Comparison of ENCODE assay signal across 11 cellular contexts in the genomic region with DNA sequence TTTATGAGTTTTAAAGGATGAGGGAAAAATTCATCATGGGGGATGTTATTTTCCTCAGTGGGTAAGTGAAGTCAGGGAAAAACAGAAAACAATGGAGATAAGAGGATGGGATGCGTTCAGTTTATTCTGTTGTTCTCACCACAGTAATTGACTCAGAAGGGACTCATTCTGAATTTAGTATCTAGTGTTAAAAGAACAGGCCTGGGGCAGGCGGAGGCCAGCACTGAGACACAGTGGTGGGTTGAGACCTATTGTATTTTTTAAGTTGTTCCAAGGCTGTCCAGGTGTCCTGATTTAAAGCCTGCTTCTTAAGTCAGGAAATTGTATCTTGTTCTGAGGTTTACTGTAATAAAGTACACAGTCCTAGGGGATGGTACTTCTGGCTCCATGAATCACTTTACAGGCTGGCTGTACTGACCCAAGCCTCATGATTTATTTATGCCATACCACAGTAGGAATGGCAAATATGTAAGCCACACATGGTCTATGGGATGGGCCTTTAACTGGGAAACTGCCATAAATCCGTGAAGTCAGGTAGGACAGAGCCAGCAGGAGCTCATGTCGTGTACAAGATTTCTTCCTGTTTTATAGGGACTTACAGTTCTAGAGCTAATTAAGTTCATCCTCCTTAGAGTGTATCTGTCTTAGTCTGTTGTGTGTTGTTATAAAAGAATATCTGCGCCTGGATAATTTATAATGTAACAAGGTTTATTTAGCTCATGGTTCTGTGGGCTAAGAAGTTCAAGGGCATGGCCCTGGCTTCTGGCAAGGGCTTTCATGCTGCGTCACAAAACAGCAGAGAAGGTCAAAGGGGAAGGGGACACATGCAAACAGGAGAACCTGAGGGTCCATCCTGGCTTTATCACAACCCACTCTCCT.
DNase-seq lines count a peak whose midpoint lies in the region; ATAC-seq and TF ChIP-seq lines count a peak whose summit lies in the region.
"Had no signal": no experiment of that assay in that cellular context is flagged by ENCODE, and none has a peak within 500 bp of the region (broad histone marks: within the 10 kb centered on the region; RNA-seq: fewer than 3 reads in every experiment).

No MANE protein-coding gene starts in this region.

- CTCF ChIA-PET in HEK293 (lab: Yijun Ruan, JAX): interaction anchor here (0.6 to 0.7 kb wide), 2 partner anchors 48 to 193 kb away, joined by 3 read pairs; no protein-coding TSS in a partner anchor

- H3K9me3 ChIP-seq in HEK293 (ENCODE audit: control insufficient read depth, insufficient read depth, low read depth, low read length): no peaks in the 10 kb centered on the region
- H3K9me3 ChIP-seq in right cardiac atrium (ENCODE audit: control insufficient read depth, low read length): no peaks in the 10 kb centered on the region

- no peak for TF ChIP-seq POLR2A in lower leg skin (IDR thresholded peaks at IDR 0.05)

- no peaks in the 10 kb centered on the region for H3K27me3 ChIP-seq in right cardiac atrium (ENCODE audit: control insufficient read depth, insufficient read depth)

- H3K4me1 ChIP-seq in HEK293 (ENCODE audit: control insufficient read depth, insufficient read depth, low read length) (peaks cover 7% of the 10 kb centered on the region; the same call in 1 of the 2 replicates), right cardiac atrium (ENCODE audit: control insufficient read depth, insufficient read depth, low read length) (peaks cover 4% of the 10 kb centered on the region)

- H3K4me3 ChIP-seq in HEK293 (ENCODE audit: low read depth, low read length): no peak overlapping the region
- no peak overlapping the region for H3K4me3 ChIP-seq in right cardiac atrium (ENCODE audit: low read length)
- H3K4me3 ChIP-seq in skeletal muscle cell (ENCODE audit: low read depth, low read length): no peak overlapping the region
- no peak overlapping the region for H3K4me3 ChIP-seq in lower leg skin (ENCODE audit: low read depth, poor library complexity, severe bottlenecking)
- no peak overlapping the region for H3K4me3 ChIP-seq in coronary artery

- H3K36me3 ChIP-seq in HEK293 (ENCODE audit: control insufficient read depth in 2 of 2, insufficient read depth in 1 of 2, low read length in 2 of 2): no peaks in the 10 kb centered on the region

- intact Hi-C loops in right cardiac atrium (cut with DNase I) (no loop called here), lower leg skin (cut with DNase I; ENCODE audit: low total_unique reads) (no loop called here)

- no peak for DNase-seq in right cardiac atrium
- DNase-seq in skeletal muscle cell (ENCODE audit: low read depth): peak; percentile 76
- no peak for DNase-seq in lower leg skin (ENCODE audit: low spot score in 2 of 2)
- no peak for DNase-seq in NCI-H187 (lab: John Stamatoyannopoulos, UW)
- DNase-seq in coronary artery (ENCODE audit: low spot score): no peak
- DNase-seq: activated naive CD4-positive, alpha-beta T cell; posterior cingulate gyrus; stimulated activated naive B cell treated with anti-CD40 and anti-IgM and Interleukin-4, amounts not matched to agents 10 μg/mL and 1 μg/mL and 100 μg/mL, for 72 hours had no signal

- WGBS in right cardiac atrium: 70% methylated on average over 6 of the region's 6 CpGs
- 69 to 71% methylated on average over 6 of the region's 6 CpGs for WGBS in lower leg skin, 2 donors

- ATAC-seq in right cardiac atrium: peak; percentile 33 to 35
- ATAC-seq in GM21737 (IDR thresholded peaks at IDR 0.05; ENCODE audit: unreplicated experiment): no peak
- ATAC-seq: stimulated activated naive B cell treated with anti-CD40 and anti-IgM and Interleukin-4, amounts not matched to agents 10 μg/mL and 1 μg/mL and 100 μg/mL, for 72 hours had no signal

- POLR2A ChIA-PET in HEK293 (lab: Yijun Ruan, JAX): interaction anchor here (0.6 kb wide), 1 partner anchor 144 kb away, joined by 3 read pairs; no protein-coding TSS in a partner anchor

- TF ChIP-seq CTCF in HEK293 (tag by site-specific recombination; IDR thresholded peaks at IDR 0.05) (no peak), VCaP (conservative IDR thresholded peaks at IDR 0.05) (no peak), lower leg skin (IDR thresholded peaks at IDR 0.05) (no peak), coronary artery (IDR thresholded peaks at IDR 0.05) (no peak)

- no peak overlapping the region for H3K27ac ChIP-seq in HEK293 (ENCODE audit: extremely low read depth, low read depth, low read length)
- peak overlapping the region; percentile 60 for H3K27ac ChIP-seq in VCaP
- H3K27ac ChIP-seq in right cardiac atrium (ENCODE audit: low read length): no peak overlapping the region
- H3K27ac ChIP-seq in coronary artery: no peak overlapping the region

TF ChIP-seq in HEK293, 187 proteins besides CTCF, POLR2A, EP300 and RAD21:
- TF ChIP-seq GLIS2 (tag by site-specific recombination; IDR thresholded peaks at IDR 0.05) (no peak), ZNF335 (tag by site-specific recombination; conservative IDR thresholded peaks at IDR 0.05) (0 out of 2 replicates have a peak, but pooled peaks have one; percentile 25)
TF ChIP-seq in HEK293: peak in this region for 1.
